Comparison of ENCODE assay signal across 8 cellular contexts in genomic region chr6:20534295-20534897, GRCh38. TPM values are rescaled to one million over a fixed set of nuclear protein-coding genes. Genes with fewer than 3 reads are reported as not detected.
DNase-seq lines count a peak whose midpoint lies in the region; ATAC-seq and TF ChIP-seq lines count a peak whose summit lies in the region.

Gene CDKAL1, plus strand, starts transcription at chr6:20534457. Its CDS starts 11,894 bp downstream, at chr6:20546351.

- no peaks in the 10 kb centered on the region for H3K9me3 ChIP-seq in duodenal mucosa (ENCODE audit: control insufficient read depth in 1 of 2, low read length in 2 of 2)
- H3K9me3 ChIP-seq in right lobe of liver: no peaks in the 10 kb centered on the region

- peak within 1 kb of the TSS; percentile 76 to 79 for H3K9ac ChIP-seq in duodenal mucosa (ENCODE audit: low read depth in 1 of 2, low read length in 2 of 2)

- H3K36me3 ChIP-seq in duodenal mucosa (ENCODE audit: control insufficient read depth in 1 of 2, insufficient read depth in 2 of 2, low read length in 2 of 2): peaks cover 0 to 3% of the 10 kb centered on the region in 2 donors
- H3K36me3 ChIP-seq in right lobe of liver: no peaks in the 10 kb centered on the region

- peak within 1 kb of the TSS; percentile 94 for H3K27ac ChIP-seq in C4-2B
- peak within 1 kb of the TSS; percentile 63 for H3K27ac ChIP-seq in duodenal mucosa (ENCODE audit: low read depth, low read length)
- H3K27ac ChIP-seq in right lobe of liver: peak within 1 kb of the TSS; percentile 49 to 54 (median 52)

- WGBS in right lobe of liver (ENCODE audit: insufficient coverage, low coverage, low lambda C conversion rate, missing lambda C conversion rate): under 1% methylated on average over 20 of the region's 21 CpGs

- H3K4me1 ChIP-seq in duodenal mucosa (ENCODE audit: control insufficient read depth in 1 of 2, insufficient read depth in 2 of 2, low read length in 2 of 2) (peaks cover 10 to 12% of the 10 kb centered on the region in 2 donors), right lobe of liver (peaks cover 0 to 10% (median 3%) of the 10 kb centered on the region in 4 donors)

- no peaks in the 10 kb centered on the region for H3K27me3 ChIP-seq in duodenal mucosa (ENCODE audit: control insufficient read depth in 1 of 2, insufficient read depth in 2 of 2, low read length in 2 of 2)
- no peaks in the 10 kb centered on the region for H3K27me3 ChIP-seq in right lobe of liver

- peak; percentile 85 for DNase-seq in NCI-H774 (lab: John Stamatoyannopoulos, UW)
- DNase-seq in activated CD4-positive, alpha-beta T cell treated with anti-CD3 and anti-CD28 coated beads, Interleukin-2, amount 50 U/mL, for 4 hours: peak; percentile 87 to 88
- peak; percentile 82 to 91 (median 89) for DNase-seq in right lobe of liver
- DNase-seq in stimulated activated CD4-positive, alpha-beta T cell treated with anti-CD3 and anti-CD28 coated beads, Interleukin-4, amount 100 ng/mL, for 4 hours: peak; percentile 79 to 87

- TF ChIP-seq POLR2A in right lobe of liver (IDR thresholded peaks at IDR 0.05): peak; percentile 75

- intact Hi-C loops in right lobe of liver (cut with DNase I): loop anchor here (5.0 to 10.0 kb wide), 2 partner anchors 240 to 242 kb away; no protein-coding TSS in a partner anchor

- H3K4me3 ChIP-seq in duodenal mucosa (ENCODE audit: low read depth in 1 of 2, low read length in 2 of 2) (peak within 1 kb of the TSS; percentile 92 to 97), right lobe of liver (peak within 1 kb of the TSS; percentile 68 to 74 (median 68))

- TF ChIP-seq CTCF in C4-2B (conservative IDR thresholded peaks at IDR 0.05) (no peak), right lobe of liver (IDR thresholded peaks at IDR 0.05) (no peak)

- ATAC-seq in GM19395 (IDR thresholded peaks at IDR 0.05; ENCODE audit: unreplicated experiment) (peak; percentile 91), HG03565 (IDR thresholded peaks at IDR 0.05; ENCODE audit: unreplicated experiment) (peak; percentile 92), right lobe of liver (peak; percentile 93 to 99 (median 98))

RNA-seq across cellular contexts. Expression of gene CDKAL1, which starts in this region (rescaled TPM):
- 1 to 10 TPM; 4.5 to 7.0 (median 6.2) TPM for total RNA-seq in right lobe of liver

Comparison
In these comparisons a context has a peak if more than half of its experiments do, and no peak if none do; other contexts are left out.
1. Peak in every context shown above with its lines: DNase-seq, ATAC-seq, H3K4me3 ChIP-seq and H3K27ac ChIP-seq.